10 cellular contexts compared by ENCODE assay signal in the genomic region with DNA sequence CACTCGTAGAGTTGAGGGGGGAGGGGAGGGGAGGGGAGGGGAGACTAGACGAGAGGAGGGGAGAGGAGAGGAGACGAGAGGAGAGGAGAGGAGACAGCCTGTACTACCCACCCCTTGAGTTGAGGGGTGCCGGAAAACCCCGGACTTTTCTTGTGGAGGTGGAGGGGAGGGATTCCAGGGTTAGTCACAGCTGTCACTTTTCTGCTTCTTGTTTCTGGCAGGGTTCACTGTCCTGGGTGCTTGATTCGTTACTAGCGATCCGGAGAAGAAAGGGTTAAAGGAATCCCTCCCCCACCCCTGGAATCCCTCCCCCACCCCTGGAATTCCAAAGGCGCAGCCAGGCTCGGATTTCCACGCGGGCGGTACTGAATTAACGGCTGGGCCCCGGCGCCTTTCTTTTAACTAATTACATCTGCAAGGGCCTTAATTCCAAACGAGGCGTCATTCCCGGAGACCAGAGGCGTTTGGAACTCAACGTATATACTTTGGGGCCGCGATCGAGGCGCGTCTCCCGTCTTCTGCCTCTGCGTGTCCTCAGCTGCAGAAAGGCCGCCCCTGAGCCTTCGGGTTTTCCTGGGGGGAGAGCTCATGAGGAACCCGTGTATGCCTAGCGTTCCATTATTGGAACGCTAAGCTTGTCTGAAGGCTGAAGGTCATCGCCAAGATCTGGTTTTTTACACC. TPM values are rescaled to one million over a fixed set of nuclear protein-coding genes. Genes with fewer than 3 reads are reported as not detected.
A peak's percentile ranks its signal among the peaks of the same experiment; 100 is the strongest.
DNase-seq lines count a peak whose midpoint lies in the region; ATAC-seq lines count a peak whose summit lies in the region.
"Had no signal": no experiment of that assay in that cellular context is flagged by ENCODE, and none has a peak within 500 bp of the region (broad histone marks: within the 10 kb centered on the region; RNA-seq: fewer than 3 reads in every experiment).

No MANE protein-coding gene starts in this region.

- peak overlapping the region; percentile 99 for H3K18ac ChIP-seq in neuronal stem cell (ENCODE audit: low read length)

- peak overlapping the region; percentile 42 for H2BK15ac ChIP-seq in neuronal stem cell (ENCODE audit: low read length)

- H3K9ac ChIP-seq in HUES48 (ENCODE audit: low read depth, low read length) (peak overlapping the region; percentile 45), neuronal stem cell (ENCODE audit: low read depth, low read length, poor library complexity) (no peak overlapping the region)

- peak overlapping the region; percentile 77 for H3K4me2 ChIP-seq in neuronal stem cell (ENCODE audit: insufficient read depth, low read length, poor library complexity, severe bottlenecking)

- peak overlapping the region; percentile 68 for H2AK5ac ChIP-seq in neuronal stem cell (ENCODE audit: low read depth, low read length)

- no peak overlapping the region for H3K4ac ChIP-seq in neuronal stem cell (ENCODE audit: low read length)

- H3K36me3 ChIP-seq in HUES48 (ENCODE audit: control insufficient read depth, insufficient read depth, low read length) (no peaks in the 10 kb centered on the region), neuronal stem cell (replicated peaks in 1 of 2; ENCODE audit: control insufficient read depth in 2 of 2, insufficient read depth in 2 of 2, low read length in 2 of 2) (no peaks in the 10 kb centered on the region)

- no peak overlapping the region for H2BK120ac ChIP-seq in neuronal stem cell (ENCODE audit: low read depth, low read length)

- no peaks in the 10 kb centered on the region for H3K27me3 ChIP-seq in HUES48 (ENCODE audit: control insufficient read depth, insufficient read depth, low read length)
- no peaks in the 10 kb centered on the region for H3K27me3 ChIP-seq in neuronal stem cell (ENCODE audit: control insufficient read depth in 3 of 3, insufficient read depth in 3 of 3, low read depth in 1 of 3, low read length in 3 of 3)

- H3K79me1 ChIP-seq in neuronal stem cell (ENCODE audit: low read depth, low read length) = no peaks in the 10 kb centered on the region

- DNase-seq in Daoy (ENCODE audit: low read depth) (peak; percentile 16), cerebellar cortex (ENCODE audit: low spot score) (peak; percentile 84), neuronal stem cell (ENCODE audit: low spot score) (peak; percentile 88), SW 1271 (lab: John Stamatoyannopoulos, UW) (no peak), NCI-H1105 (lab: John Stamatoyannopoulos, UW) (no peak), NCI-H2107 treated with DMSO at 0.1 percent for 48 hours (lab: John Stamatoyannopoulos, UW; ENCODE audit: unreplicated experiment) (no peak)
- DNase-seq: NCI-H345 had no signal

- H3K27ac ChIP-seq in HUES48 (ENCODE audit: low read depth, low read length) = peak overlapping the region; percentile 96
- peak overlapping the region; percentile 99 for H3K27ac ChIP-seq in neuronal stem cell (replicated peaks; ENCODE audit: low read length)

- peak overlapping the region; percentile 83 for H2AFZ ChIP-seq in neuronal stem cell (ENCODE audit: low read length)

- H3K4me1 ChIP-seq in HUES48 (ENCODE audit: control insufficient read depth, insufficient read depth, low read length) (peaks cover 14% of the 10 kb centered on the region), neuronal stem cell (ENCODE audit: control insufficient read depth in 2 of 2, insufficient read depth in 1 of 2, low read depth in 1 of 2, low read length in 2 of 2) (peaks cover 8 to 10% of the 10 kb centered on the region in 2 donors)

- H3K4me3 ChIP-seq in HUES48 (ENCODE audit: low read depth, low read length) (peak overlapping the region; percentile 52), neuronal stem cell (ENCODE audit: low read length in 2 of 2) (peak overlapping the region in 1 of 2 donors; percentile 51)

- no peak overlapping the region for H4K91ac ChIP-seq in neuronal stem cell (ENCODE audit: low read depth, low read length, poor library complexity)

- H4K8ac ChIP-seq in neuronal stem cell (ENCODE audit: low read depth, low read length) = peak overlapping the region; percentile 56

- no peak overlapping the region for H2BK12ac ChIP-seq in neuronal stem cell (ENCODE audit: low read length)

- H3K14ac ChIP-seq in neuronal stem cell (ENCODE audit: low read length) = peak overlapping the region; percentile 56

- H3K23ac ChIP-seq in neuronal stem cell (ENCODE audit: low read depth, low read length, poor library complexity) = no peak overlapping the region

- H3K9me3 ChIP-seq in HUES48 (ENCODE audit: control insufficient read depth, insufficient read depth, low read length) (peaks cover 2% of the 10 kb centered on the region), neuronal stem cell (replicated peaks in 1 of 2; ENCODE audit: control insufficient read depth in 2 of 2, insufficient read depth in 1 of 2, low read depth in 1 of 2, low read length in 2 of 2) (peaks cover 2 to 9% of the 10 kb centered on the region in 2 donors)

- no peak for ATAC-seq in GM21723 (IDR thresholded peaks at IDR 0.05; ENCODE audit: unreplicated experiment)

- WGBS in neuronal stem cell (ENCODE audit: extremely low coverage in 2 of 2, insufficient read length in 2 of 2, insufficient replicate concordance in 1 of 2), 2 donors = no CpG with 5 or more reads among the region's 34 CpGs

- H2BK5ac ChIP-seq in neuronal stem cell (ENCODE audit: low read length) = peak overlapping the region; percentile 92

RNA-seq across cellular contexts. Expression of a gene that starts 20.1 kb away (rescaled TPM):
- total RNA-seq in Daoy (2014; rRNA removed; shearing (Covaris generic)) = 1.4 TPM in 1 of 2 replicates, not detected in the other
- 3.1 TPM for polyA plus RNA-seq in neuronal stem cell (2013, experiment 1 of 2)
- polyA plus RNA-seq in neuronal stem cell (2013, experiment 2 of 2) = 2.8 TPM

RNA-seq across cellular contexts. Expression of a gene that starts 36.1 kb away (rescaled TPM):
- 0.46 TPM in 1 of 2 replicates, not detected in the other for total RNA-seq in Daoy (2014; rRNA removed; shearing (Covaris generic))
- polyA plus RNA-seq in neuronal stem cell (2013, experiment 1 of 2) = not detected
- not detected for polyA plus RNA-seq in neuronal stem cell (2013, experiment 2 of 2)
- polyA plus RNA-seq: aorta had no signal

Comparison
In these comparisons a context has a peak if more than half of its experiments do, and no peak if none do; other contexts are left out.
1. DNase-seq: peak in Daoy (single experiment), cerebellar cortex (single experiment) and neuronal stem cell (single experiment); none in SW 1271 (0 of 2), NCI-H1105 (single experiment) and NCI-H2107 treated with DMSO at 0.1 percent for 48 hours (single experiment).